In the genomic region with DNA sequence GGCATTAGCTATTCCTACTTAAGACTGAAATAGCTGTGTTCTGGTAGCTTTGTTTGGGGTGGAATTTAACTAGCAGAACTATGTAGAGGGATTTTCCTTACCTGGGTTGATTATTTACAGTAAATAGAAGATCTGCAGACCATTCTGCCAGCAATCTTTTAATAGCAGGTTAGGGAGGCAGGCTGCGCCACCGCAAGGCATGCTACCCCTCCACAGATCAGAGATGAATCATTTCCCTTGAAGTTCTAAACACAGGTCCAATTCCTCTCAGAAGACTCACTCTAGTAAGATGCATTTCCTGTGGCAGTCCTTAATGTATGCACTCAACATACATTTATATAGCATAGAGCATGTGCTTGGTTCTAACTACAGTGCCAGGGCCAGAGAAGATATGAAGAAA, we compare ENCODE assay signal across 15 cellular contexts.
A peak's percentile ranks its signal among the peaks of the same experiment; 100 is the strongest.
DNase-seq lines count a peak whose midpoint lies in the region; ATAC-seq and TF ChIP-seq lines count a peak whose summit lies in the region.
"Had no signal": no experiment of that assay in that cellular context is flagged by ENCODE, and none has a peak within 500 bp of the region (broad histone marks: within the 10 kb centered on the region; RNA-seq: fewer than 3 reads in every experiment).

No MANE protein-coding gene starts in this region.

- no peak for TF ChIP-seq CTCF in AG04450 (IDR thresholded peaks at IDR 0.05; ENCODE audit: low read depth, low read length)

- peak; percentile 56 for ATAC-seq in GM18909 (IDR thresholded peaks at IDR 0.05; ENCODE audit: poor library complexity, unreplicated experiment)
- no peak for ATAC-seq in esophagus mucosa
- ATAC-seq: CD8-positive, alpha-beta T cell had no signal

- no peaks in the 10 kb centered on the region for H3K27me3 ChIP-seq in AG04450 (ENCODE audit: control insufficient read depth, insufficient read depth, low read length)
- H3K27me3 ChIP-seq: uterus had no signal

- DNase-seq in AG04450 (ENCODE audit: low read depth, low spot score) (no peak), iris pigment epithelial cell (ENCODE audit: low read depth) (peak; percentile 86), AG08395 (ENCODE audit: low spot score) (no peak), NCI-H1417 treated with DMSO at 0.1 percent for 48 hours (lab: John Stamatoyannopoulos, UW) (no peak), SHP77 (lab: John Stamatoyannopoulos, UW) (no peak)
- peak; percentile 37 for DNase-seq in activated CD4-positive, alpha-beta memory T cell treated with anti-CD3 and anti-CD28 coated beads, Interleukin-2, amount 10 ng/mL, durations not matched to agents 7 days and 5 days
- DNase-seq: CD8-positive, alpha-beta T cell; KG1; NCI-H2171 treated with DMSO at 0.1 percent for 48 hours; RPMI8226; uterus had no signal

- CTCF ChIA-PET in AG04450 (lab: Charles Lee), result interaction anchor here (0.7 to 2.2 kb wide), 2 partner anchors 24 to 210 kb away, joined by 9 read pairs; partner anchors contain the start of gene MIPEP
- CTCF ChIA-PET in activated CD4-positive, alpha-beta memory T cell treated with anti-CD3 and anti-CD28 coated beads, Interleukin-2, amount 10 ng/mL, durations not matched to agents 7 days and 5 days (lab: Charles Lee), result interaction anchor here (0.6 to 1.2 kb wide), 2 partner anchors 12 to 29 kb away, joined by 3 read pairs; no protein-coding TSS in a partner anchor

- no peaks in the 10 kb centered on the region for H3K36me3 Mint-ChIP-seq in activated CD4-positive, alpha-beta memory T cell treated with anti-CD3 and anti-CD28 coated beads, Interleukin-2, amount 10 ng/mL, durations not matched to agents 7 days and 5 days (ENCODE audit: low read depth)
- H3K36me3 Mint-ChIP-seq: CD8-positive, alpha-beta T cell had no signal

- H3K9me3 Mint-ChIP-seq in activated CD4-positive, alpha-beta memory T cell treated with anti-CD3 and anti-CD28 coated beads, Interleukin-2, amount 10 ng/mL, durations not matched to agents 7 days and 5 days, result peaks cover under 1% of the 10 kb centered on the region

- H3K4me3 ChIP-seq in AG04450 (ENCODE audit: low read depth, low read length), result no peak overlapping the region
- H3K4me3 ChIP-seq: HAP-1, uterus had no signal

- H3K27ac Mint-ChIP-seq in activated CD4-positive, alpha-beta memory T cell treated with anti-CD3 and anti-CD28 coated beads, Interleukin-2, amount 10 ng/mL, durations not matched to agents 7 days and 5 days, result peak overlapping the region; percentile 55
- H3K27ac Mint-ChIP-seq: CD8-positive, alpha-beta T cell had no signal

- POLR2A ChIA-PET in AG04450 (lab: Yijun Ruan, JAX), result interaction anchor here (0.7 kb wide), 2 partner anchors 49 to 99 kb away, joined by 3 to 9 read pairs; no protein-coding TSS in a partner anchor
- POLR2A ChIA-PET in activated CD4-positive, alpha-beta memory T cell treated with anti-CD3 and anti-CD28 coated beads, Interleukin-2, amount 10 ng/mL, durations not matched to agents 7 days and 5 days (lab: Charles Lee), result no interaction called here

- no peak overlapping the region for H3K4me3 Mint-ChIP-seq in activated CD4-positive, alpha-beta memory T cell treated with anti-CD3 and anti-CD28 coated beads, Interleukin-2, amount 10 ng/mL, durations not matched to agents 7 days and 5 days
- H3K4me3 Mint-ChIP-seq: CD8-positive, alpha-beta T cell had no signal

- peak overlapping the region; percentile 47 for H3K27ac ChIP-seq in AG04450 (ENCODE audit: low read depth, low read length)
- H3K27ac ChIP-seq: uterus, VCaP had no signal

- peaks cover 10% of the 10 kb centered on the region for H3K9me3 ChIP-seq in AG04450 (ENCODE audit: control insufficient read depth, insufficient read depth, low read length)
- H3K9me3 ChIP-seq: HAP-1 had no signal

- H3K4me1 Mint-ChIP-seq in activated CD4-positive, alpha-beta memory T cell treated with anti-CD3 and anti-CD28 coated beads, Interleukin-2, amount 10 ng/mL, durations not matched to agents 7 days and 5 days, result peaks cover 27% of the 10 kb centered on the region

- H3K27me3 Mint-ChIP-seq in activated CD4-positive, alpha-beta memory T cell treated with anti-CD3 and anti-CD28 coated beads, Interleukin-2, amount 10 ng/mL, durations not matched to agents 7 days and 5 days, result peaks cover 2% of the 10 kb centered on the region

Comparison
In these comparisons a context has a peak if more than half of its experiments do, and no peak if none do; other contexts are left out.
1. DNase-seq: peak in activated CD4-positive, alpha-beta memory T cell treated with anti-CD3 and anti-CD28 coated beads, Interleukin-2, amount 10 ng/mL, durations not matched to agents 7 days and 5 days (single experiment) and iris pigment epithelial cell (single experiment); none in AG04450 (single experiment), AG08395 (single experiment), NCI-H1417 treated with DMSO at 0.1 percent for 48 hours (single experiment) and SHP77 (0 of 2).